ENCODE assay signal across 23 cellular contexts in the genomic region with DNA sequence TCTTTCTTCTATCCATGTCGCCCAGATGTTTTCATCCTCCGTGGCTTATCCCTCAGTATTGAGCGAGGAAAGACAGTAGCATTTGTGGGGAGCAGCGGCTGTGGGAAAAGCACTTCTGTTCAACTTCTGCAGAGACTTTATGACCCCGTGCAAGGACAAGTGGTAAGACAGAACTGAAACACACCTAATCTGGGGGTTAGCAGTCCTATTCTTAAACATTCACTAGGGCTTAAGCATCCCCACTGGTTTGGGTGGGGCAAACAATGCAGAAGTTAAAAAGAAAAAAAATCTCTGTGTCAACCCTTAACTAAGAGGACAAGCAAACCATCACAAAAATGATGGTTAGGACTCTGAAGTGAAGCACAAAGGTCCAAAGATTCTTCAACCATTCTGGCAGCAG. TPM values are rescaled to one million over a fixed set of nuclear protein-coding genes. Genes with fewer than 3 reads are reported as not detected.
"Had no signal": no experiment of that assay in that cellular context is flagged by ENCODE, and none has a peak within 500 bp of the region (broad histone marks: within the 10 kb centered on the region; RNA-seq: fewer than 3 reads in every experiment).

No MANE protein-coding gene starts in this region.

- H3K27me3 ChIP-seq: colonic mucosa, right atrium auricular region, tibial artery, uterus had no signal

- H3K4me3 Mint-ChIP-seq: activated naive CD8-positive, alpha-beta T cell treated with anti-CD3 and anti-CD28 coated beads, Interleukin-2, amount 10 ng/mL, durations not matched to agents 7 days and 5 days; activated T-helper 1 cell treated with anti-CD3 and anti-CD28 coated beads, Interleukin-12 subunit alpha, Interleukin-12 subunit beta, Interleukin-2, Interleukin-4 antibody, amounts not matched to agents 30 ng/mL and 10 ng/mL and 1 ng/mL, durations not matched to agents 14 hours and 24 hours and 36 hours; brain; nephron; stimulated activated naive B cell treated with anti-CD40 and anti-IgM and Interleukin-4, amounts not matched to agents 10 μg/mL and 1 μg/mL and 100 μg/mL, for 72 hours had no signal

- H3K4me1 Mint-ChIP-seq: activated naive CD8-positive, alpha-beta T cell treated with anti-CD3 and anti-CD28 coated beads, Interleukin-2, amount 10 ng/mL, durations not matched to agents 7 days and 5 days; stimulated activated naive B cell treated with anti-CD40 and anti-IgM and Interleukin-4, amounts not matched to agents 10 μg/mL and 1 μg/mL and 100 μg/mL, for 72 hours had no signal

- H3K27me3 Mint-ChIP-seq: activated naive CD8-positive, alpha-beta T cell treated with anti-CD3 and anti-CD28 coated beads, Interleukin-2, amount 10 ng/mL, durations not matched to agents 7 days and 5 days; brain; progenitor cell of endocrine pancreas had no signal

- H3K27ac Mint-ChIP-seq: activated naive CD8-positive, alpha-beta T cell treated with anti-CD3 and anti-CD28 coated beads, Interleukin-2, amount 10 ng/mL, durations not matched to agents 7 days and 5 days; activated T-helper 1 cell treated with anti-CD3 and anti-CD28 coated beads, Interleukin-12 subunit alpha, Interleukin-12 subunit beta, Interleukin-2, Interleukin-4 antibody, amounts not matched to agents 30 ng/mL and 10 ng/mL and 1 ng/mL, durations not matched to agents 14 hours and 24 hours and 36 hours; brain; nephron; progenitor cell of endocrine pancreas; stimulated activated naive B cell treated with anti-CD40 and anti-IgM and Interleukin-4, amounts not matched to agents 10 μg/mL and 1 μg/mL and 100 μg/mL, for 72 hours had no signal

- ATAC-seq: activated CD4-positive, CD25-positive, alpha-beta regulatory T cell treated with anti-CD3 and anti-CD28 coated beads, Interleukin-2, amount 50 U/mL, for 24 hours; stimulated activated naive B cell treated with anti-CD40 and anti-IgM and Interleukin-4, amounts not matched to agents 10 μg/mL and 1 μg/mL and 100 μg/mL, for 72 hours had no signal

- H3K9me3 ChIP-seq: colonic mucosa, right atrium auricular region, tibial artery, uterus had no signal

- H3K4me3 ChIP-seq: colonic mucosa, right atrium auricular region, tibial artery, uterus had no signal

- H3K36me3 Mint-ChIP-seq: activated naive CD8-positive, alpha-beta T cell treated with anti-CD3 and anti-CD28 coated beads, Interleukin-2, amount 10 ng/mL, durations not matched to agents 7 days and 5 days; brain; stimulated activated naive B cell treated with anti-CD40 and anti-IgM and Interleukin-4, amounts not matched to agents 10 μg/mL and 1 μg/mL and 100 μg/mL, for 72 hours had no signal

- H3K27ac ChIP-seq: colonic mucosa, right atrium auricular region, tibial artery, uterus had no signal

- H3K9me3 Mint-ChIP-seq: activated naive CD8-positive, alpha-beta T cell treated with anti-CD3 and anti-CD28 coated beads, Interleukin-2, amount 10 ng/mL, durations not matched to agents 7 days and 5 days; activated T-helper 1 cell treated with anti-CD3 and anti-CD28 coated beads, Interleukin-12 subunit alpha, Interleukin-12 subunit beta, Interleukin-2, Interleukin-4 antibody, amounts not matched to agents 30 ng/mL and 10 ng/mL and 1 ng/mL, durations not matched to agents 14 hours and 24 hours and 36 hours; brain; nephron; stimulated activated naive B cell treated with anti-CD40 and anti-IgM and Interleukin-4, amounts not matched to agents 10 μg/mL and 1 μg/mL and 100 μg/mL, for 72 hours had no signal

- DNase-seq: activated CD4-positive, alpha-beta T cell treated with anti-CD3 and anti-CD28 coated beads, Interleukin-2, amount 50 U/mL, for 1 hour; activated CD8-positive, alpha-beta memory T cell treated with anti-CD3 and anti-CD28 coated beads for 24 hours; activated naive CD8-positive, alpha-beta T cell treated with anti-CD3 and anti-CD28 coated beads, Interleukin-2, amount 10 ng/mL, durations not matched to agents 7 days and 5 days; central memory CD4-positive, alpha-beta T cell; colonic mucosa; hypothalamus; kidney glomerular epithelial cell; occipital lobe; stimulated activated CD4-positive, alpha-beta T cell treated with anti-CD3 and anti-CD28 coated beads, Interleukin-15, amount 100 ng/mL, for 24 hours; stimulated activated CD4-positive, alpha-beta T cell treated with anti-CD3 and anti-CD28 coated beads, Interleukin-4, amount 100 ng/mL, for 1 hour; stimulated activated naive B cell treated with anti-CD40 and anti-IgM and Interleukin-4, amounts not matched to agents 10 μg/mL and 1 μg/mL and 100 μg/mL, for 72 hours; tibial artery; uterus had no signal

- H3K36me3 ChIP-seq: colonic mucosa, right atrium auricular region, tibial artery, uterus had no signal

- H3K4me1 ChIP-seq: colonic mucosa, right atrium auricular region, tibial artery, uterus had no signal

RNA-seq across cellular contexts. Expression of a gene that starts 43.8 kb away (rescaled TPM):
- total RNA-seq: activated naive CD8-positive, alpha-beta T cell treated with anti-CD3 and anti-CD28 coated beads, Interleukin-2, amount 10 ng/mL, durations not matched to agents 7 days and 5 days; activated T-helper 1 cell treated with anti-CD3 and anti-CD28 coated beads, Interleukin-12 subunit alpha, Interleukin-12 subunit beta, Interleukin-2, Interleukin-4 antibody, amounts not matched to agents 30 ng/mL and 10 ng/mL and 1 ng/mL, durations not matched to agents 14 hours and 24 hours and 36 hours; liver; mesenteric fat pad; right atrium auricular region; skeletal muscle tissue; uterus had no signal
- polyA plus RNA-seq: esophagus, liver had no signal
